ENCODE assay signal across 1 cellular context in the genomic region with DNA sequence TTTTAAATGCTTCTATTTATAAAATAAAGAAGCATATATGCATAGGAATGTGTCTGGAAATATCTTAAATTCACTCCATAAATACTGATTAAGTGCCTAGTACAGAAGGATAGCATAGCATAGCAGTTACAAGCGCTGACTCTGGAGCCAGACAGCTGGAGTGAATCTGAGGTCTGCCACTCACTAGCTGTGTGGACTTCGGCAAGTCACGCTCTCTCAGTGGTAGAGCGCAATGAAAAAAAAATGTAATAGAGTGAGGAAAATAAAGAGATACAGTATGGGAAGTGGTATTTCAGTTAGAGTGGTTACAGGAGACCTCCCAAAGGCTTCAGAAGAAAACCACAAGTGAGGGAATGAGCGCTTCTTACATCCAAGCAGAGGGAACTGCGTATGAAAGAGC.
TF ChIP-seq lines count a peak whose summit lies in the region.

No MANE protein-coding gene starts in this region.

TF ChIP-seq in H1, 55 proteins besides CTCF, POLR2A, EP300 and RAD21 (continued from another document):
- TF ChIP-seq RXRA (IDR thresholded peaks at IDR 0.05; ENCODE audit: insufficient read depth, low read depth, low read length) (no peak), BCL11A (IDR thresholded peaks at IDR 0.05; ENCODE audit: low read depth in 2 of 2, low read length in 2 of 2) (no peak), HDAC6 (IDR thresholded peaks at IDR 0.05; ENCODE audit: low read depth, low read length) (no peak), SRF (IDR thresholded peaks at IDR 0.05; ENCODE audit: low read depth, low read length) (no peak), SP1 (IDR thresholded peaks at IDR 0.05; ENCODE audit: low read depth, low read length) (no peak)
